Comparison of ENCODE assay signal across 1 cellular context in the genomic region with DNA sequence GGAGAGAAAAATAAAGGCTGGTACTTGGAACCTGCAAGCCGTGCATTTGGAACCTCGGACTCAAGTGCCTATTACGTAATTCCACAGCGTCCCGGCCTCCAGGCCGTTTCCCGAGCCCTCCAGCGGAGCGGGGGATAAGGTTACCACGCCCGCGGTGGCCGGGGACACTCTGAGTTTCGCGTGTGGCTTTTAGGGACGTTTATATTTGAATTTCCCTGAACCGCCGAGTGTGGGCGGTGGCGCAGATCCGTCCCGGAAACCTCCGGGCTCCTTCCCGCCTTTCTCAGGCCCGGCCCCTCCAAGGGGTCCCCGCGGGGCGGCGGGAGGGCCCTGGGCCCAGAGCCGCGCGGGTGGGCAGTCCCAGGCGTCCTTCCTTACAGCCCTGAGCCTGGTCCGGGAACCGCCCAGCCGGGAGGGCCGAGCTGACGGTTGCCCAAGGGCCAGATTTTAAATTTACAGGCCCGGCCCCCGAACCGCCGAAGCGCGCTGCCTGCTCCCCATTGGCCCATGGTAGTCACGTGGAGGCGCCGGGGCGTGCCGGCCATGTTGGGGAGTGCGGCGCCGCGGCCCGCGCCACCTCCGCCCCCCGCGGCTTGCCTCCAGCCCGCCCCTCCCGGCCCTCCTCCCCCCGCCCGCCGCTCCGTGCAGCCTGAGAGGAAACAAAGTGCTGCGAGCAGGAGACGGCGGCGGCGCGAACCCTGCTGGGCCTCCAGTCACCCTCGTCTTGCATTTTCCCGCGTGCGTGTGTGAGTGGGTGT.
A peak's percentile ranks its signal among the peaks of the same experiment; 100 is the strongest.
TF ChIP-seq lines count a peak whose summit lies in the region.

A gene with protein sequence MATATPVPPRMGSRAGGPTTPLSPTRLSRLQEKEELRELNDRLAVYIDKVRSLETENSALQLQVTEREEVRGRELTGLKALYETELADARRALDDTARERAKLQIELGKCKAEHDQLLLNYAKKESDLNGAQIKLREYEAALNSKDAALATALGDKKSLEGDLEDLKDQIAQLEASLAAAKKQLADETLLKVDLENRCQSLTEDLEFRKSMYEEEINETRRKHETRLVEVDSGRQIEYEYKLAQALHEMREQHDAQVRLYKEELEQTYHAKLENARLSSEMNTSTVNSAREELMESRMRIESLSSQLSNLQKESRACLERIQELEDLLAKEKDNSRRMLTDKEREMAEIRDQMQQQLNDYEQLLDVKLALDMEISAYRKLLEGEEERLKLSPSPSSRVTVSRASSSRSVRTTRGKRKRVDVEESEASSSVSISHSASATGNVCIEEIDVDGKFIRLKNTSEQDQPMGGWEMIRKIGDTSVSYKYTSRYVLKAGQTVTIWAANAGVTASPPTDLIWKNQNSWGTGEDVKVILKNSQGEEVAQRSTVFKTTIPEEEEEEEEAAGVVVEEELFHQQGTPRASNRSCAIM (plus strand): TSS at position 638 of the 758 bp plus-strand sequence. CDS start 373 bp downstream, outside the sequence.

TF ChIP-seq in HepG2, 621 proteins besides CTCF, POLR2A, EP300 and RAD21 (continued from another document and continues in another):
- TF ChIP-seq, protein P1, sequence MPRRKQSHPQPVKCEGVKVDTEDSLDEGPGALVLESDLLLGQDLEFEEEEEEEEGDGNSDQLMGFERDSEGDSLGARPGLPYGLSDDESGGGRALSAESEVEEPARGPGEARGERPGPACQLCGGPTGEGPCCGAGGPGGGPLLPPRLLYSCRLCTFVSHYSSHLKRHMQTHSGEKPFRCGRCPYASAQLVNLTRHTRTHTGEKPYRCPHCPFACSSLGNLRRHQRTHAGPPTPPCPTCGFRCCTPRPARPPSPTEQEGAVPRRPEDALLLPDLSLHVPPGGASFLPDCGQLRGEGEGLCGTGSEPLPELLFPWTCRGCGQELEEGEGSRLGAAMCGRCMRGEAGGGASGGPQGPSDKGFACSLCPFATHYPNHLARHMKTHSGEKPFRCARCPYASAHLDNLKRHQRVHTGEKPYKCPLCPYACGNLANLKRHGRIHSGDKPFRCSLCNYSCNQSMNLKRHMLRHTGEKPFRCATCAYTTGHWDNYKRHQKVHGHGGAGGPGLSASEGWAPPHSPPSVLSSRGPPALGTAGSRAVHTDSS (CRISPR knock-in tag; conservative IDR thresholded peaks at IDR 0.05) = no peak
- TF ChIP-seq ZNF292 (CRISPR knock-in tag; IDR thresholded peaks at IDR 0.05; ENCODE audit: borderline replicate concordance, low read depth) (no peak), NBN (conservative IDR thresholded peaks at IDR 0.05) (no peak), ZNF577 (CRISPR knock-in tag; IDR thresholded peaks at IDR 0.05; ENCODE audit: borderline replicate concordance, low read depth) (no peak), GATA4 (IDR thresholded peaks at IDR 0.05; ENCODE audit: borderline replicate concordance, low read depth) (peak; percentile 29; the same call in 1 of the 2 replicates), ZNF792 (CRISPR knock-in tag; IDR thresholded peaks at IDR 0.05) (peak; percentile 75; the same call in 1 of the 2 replicates), PCBP1 (IDR thresholded peaks at IDR 0.05; ENCODE audit: borderline replicate concordance, low read depth, low read length) (no peak), ZFP36L1 (CRISPR knock-in tag; IDR thresholded peaks at IDR 0.05) (peak; percentile 75; the same call in 1 of the 2 replicates), TARDBP (CRISPR knock-in tag; IDR thresholded peaks at IDR 0.05) (no peak), YY1 (IDR thresholded peaks at IDR 0.05; ENCODE audit: insufficient read depth, insufficient replicate concordance, low read depth, low read length) (peak; percentile 90), PAWR (CRISPR knock-in tag; IDR thresholded peaks at IDR 0.05; ENCODE audit: borderline replicate concordance) (no peak), HDAC2 (CRISPR knock-in tag; IDR thresholded peaks at IDR 0.05) (peak; percentile 89), MAFK (conservative IDR thresholded peaks at IDR 0.05 in 1 of 2, IDR thresholded peaks at IDR 0.05 in 1 of 2; ENCODE audit: low read length in 2 of 2) (no peak), RBM39 (IDR thresholded peaks at IDR 0.05; ENCODE audit: low read depth, low read length, poor library complexity, severe bottlenecking) (no peak), ZNF841 (CRISPR knock-in tag; IDR thresholded peaks at IDR 0.05; ENCODE audit: borderline replicate concordance) (0 out of 2 replicates have a peak, but pooled peaks have one; percentile 32), ONECUT2 (CRISPR knock-in tag; IDR thresholded peaks at IDR 0.05) (no peak; the same call in 1 of the 2 replicates), KDM2A (CRISPR knock-in tag; IDR thresholded peaks at IDR 0.05; ENCODE audit: borderline replicate concordance, low read depth) (peak; percentile 76), NFRKB (IDR thresholded peaks at IDR 0.05) (no peak), RXRB (CRISPR knock-in tag; IDR thresholded peaks at IDR 0.05; ENCODE audit: borderline replicate concordance) (peak; percentile 40; the same call in 1 of the 2 replicates), ZNF431 (CRISPR knock-in tag; IDR thresholded peaks at IDR 0.05; ENCODE audit: borderline replicate concordance, low read depth) (no peak), ZNF333 (CRISPR knock-in tag; IDR thresholded peaks at IDR 0.05; ENCODE audit: borderline replicate concordance) (peak; percentile 26; the same call in 1 of the 2 replicates), NCOA2 (CRISPR knock-in tag; IDR thresholded peaks at IDR 0.05) (0 out of 2 replicates have a peak, but pooled peaks have one; percentile 11), ZNF10 (CRISPR knock-in tag; IDR thresholded peaks at IDR 0.05; ENCODE audit: borderline replicate concordance, low read depth) (no peak), ZSCAN29 (CRISPR knock-in tag; conservative IDR thresholded peaks at IDR 0.05) (no peak; the same call in 1 of the 2 replicates), ZNF549 (CRISPR knock-in tag; IDR thresholded peaks at IDR 0.05) (no peak), ZNF543 (CRISPR knock-in tag; IDR thresholded peaks at IDR 0.05) (no peak)
- TF ChIP-seq, protein P2, sequence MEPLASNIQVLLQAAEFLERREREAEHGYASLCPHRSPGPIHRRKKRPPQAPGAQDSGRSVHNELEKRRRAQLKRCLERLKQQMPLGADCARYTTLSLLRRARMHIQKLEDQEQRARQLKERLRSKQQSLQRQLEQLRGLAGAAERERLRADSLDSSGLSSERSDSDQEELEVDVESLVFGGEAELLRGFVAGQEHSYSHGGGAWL (CRISPR knock-in tag; IDR thresholded peaks at IDR 0.05) = peak; percentile 54; the same call in 1 of the 2 replicates
- TF ChIP-seq, protein P3, sequence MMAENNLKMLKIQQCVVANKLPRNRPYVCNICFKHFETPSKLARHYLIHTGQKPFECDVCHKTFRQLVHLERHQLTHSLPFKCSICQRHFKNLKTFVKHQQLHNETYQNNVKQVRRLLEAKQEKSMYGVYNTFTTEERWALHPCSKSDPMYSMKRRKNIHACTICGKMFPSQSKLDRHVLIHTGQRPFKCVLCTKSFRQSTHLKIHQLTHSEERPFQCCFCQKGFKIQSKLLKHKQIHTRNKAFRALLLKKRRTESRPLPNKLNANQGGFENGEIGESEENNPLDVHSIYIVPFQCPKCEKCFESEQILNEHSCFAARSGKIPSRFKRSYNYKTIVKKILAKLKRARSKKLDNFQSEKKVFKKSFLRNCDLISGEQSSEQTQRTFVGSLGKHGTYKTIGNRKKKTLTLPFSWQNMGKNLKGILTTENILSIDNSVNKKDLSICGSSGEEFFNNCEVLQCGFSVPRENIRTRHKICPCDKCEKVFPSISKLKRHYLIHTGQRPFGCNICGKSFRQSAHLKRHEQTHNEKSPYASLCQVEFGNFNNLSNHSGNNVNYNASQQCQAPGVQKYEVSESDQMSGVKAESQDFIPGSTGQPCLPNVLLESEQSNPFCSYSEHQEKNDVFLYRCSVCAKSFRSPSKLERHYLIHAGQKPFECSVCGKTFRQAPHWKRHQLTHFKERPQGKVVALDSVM (CRISPR knock-in tag; IDR thresholded peaks at IDR 0.05) = no peak
- TF ChIP-seq, protein P4, sequence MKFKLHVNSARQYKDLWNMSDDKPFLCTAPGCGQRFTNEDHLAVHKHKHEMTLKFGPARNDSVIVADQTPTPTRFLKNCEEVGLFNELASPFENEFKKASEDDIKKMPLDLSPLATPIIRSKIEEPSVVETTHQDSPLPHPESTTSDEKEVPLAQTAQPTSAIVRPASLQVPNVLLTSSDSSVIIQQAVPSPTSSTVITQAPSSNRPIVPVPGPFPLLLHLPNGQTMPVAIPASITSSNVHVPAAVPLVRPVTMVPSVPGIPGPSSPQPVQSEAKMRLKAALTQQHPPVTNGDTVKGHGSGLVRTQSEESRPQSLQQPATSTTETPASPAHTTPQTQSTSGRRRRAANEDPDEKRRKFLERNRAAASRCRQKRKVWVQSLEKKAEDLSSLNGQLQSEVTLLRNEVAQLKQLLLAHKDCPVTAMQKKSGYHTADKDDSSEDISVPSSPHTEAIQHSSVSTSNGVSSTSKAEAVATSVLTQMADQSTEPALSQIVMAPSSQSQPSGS (CRISPR knock-in tag; IDR thresholded peaks at IDR 0.05) = peak; percentile 78
- TF ChIP-seq, protein P5, sequence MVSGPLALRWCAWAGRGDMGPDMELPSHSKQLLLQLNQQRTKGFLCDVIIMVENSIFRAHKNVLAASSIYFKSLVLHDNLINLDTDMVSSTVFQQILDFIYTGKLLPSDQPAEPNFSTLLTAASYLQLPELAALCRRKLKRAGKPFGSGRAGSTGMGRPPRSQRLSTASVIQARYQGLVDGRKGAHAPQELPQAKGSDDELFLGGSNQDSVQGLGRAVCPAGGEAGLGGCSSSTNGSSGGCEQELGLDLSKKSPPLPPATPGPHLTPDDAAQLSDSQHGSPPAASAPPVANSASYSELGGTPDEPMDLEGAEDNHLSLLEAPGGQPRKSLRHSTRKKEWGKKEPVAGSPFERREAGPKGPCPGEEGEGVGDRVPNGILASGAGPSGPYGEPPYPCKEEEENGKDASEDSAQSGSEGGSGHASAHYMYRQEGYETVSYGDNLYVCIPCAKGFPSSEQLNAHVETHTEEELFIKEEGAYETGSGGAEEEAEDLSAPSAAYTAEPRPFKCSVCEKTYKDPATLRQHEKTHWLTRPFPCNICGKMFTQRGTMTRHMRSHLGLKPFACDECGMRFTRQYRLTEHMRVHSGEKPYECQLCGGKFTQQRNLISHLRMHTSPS (CRISPR knock-in tag; IDR thresholded peaks at IDR 0.05; ENCODE audit: low read depth) = peak; percentile 28; the same call in 1 of the 2 replicates
- TF ChIP-seq, protein P6, sequence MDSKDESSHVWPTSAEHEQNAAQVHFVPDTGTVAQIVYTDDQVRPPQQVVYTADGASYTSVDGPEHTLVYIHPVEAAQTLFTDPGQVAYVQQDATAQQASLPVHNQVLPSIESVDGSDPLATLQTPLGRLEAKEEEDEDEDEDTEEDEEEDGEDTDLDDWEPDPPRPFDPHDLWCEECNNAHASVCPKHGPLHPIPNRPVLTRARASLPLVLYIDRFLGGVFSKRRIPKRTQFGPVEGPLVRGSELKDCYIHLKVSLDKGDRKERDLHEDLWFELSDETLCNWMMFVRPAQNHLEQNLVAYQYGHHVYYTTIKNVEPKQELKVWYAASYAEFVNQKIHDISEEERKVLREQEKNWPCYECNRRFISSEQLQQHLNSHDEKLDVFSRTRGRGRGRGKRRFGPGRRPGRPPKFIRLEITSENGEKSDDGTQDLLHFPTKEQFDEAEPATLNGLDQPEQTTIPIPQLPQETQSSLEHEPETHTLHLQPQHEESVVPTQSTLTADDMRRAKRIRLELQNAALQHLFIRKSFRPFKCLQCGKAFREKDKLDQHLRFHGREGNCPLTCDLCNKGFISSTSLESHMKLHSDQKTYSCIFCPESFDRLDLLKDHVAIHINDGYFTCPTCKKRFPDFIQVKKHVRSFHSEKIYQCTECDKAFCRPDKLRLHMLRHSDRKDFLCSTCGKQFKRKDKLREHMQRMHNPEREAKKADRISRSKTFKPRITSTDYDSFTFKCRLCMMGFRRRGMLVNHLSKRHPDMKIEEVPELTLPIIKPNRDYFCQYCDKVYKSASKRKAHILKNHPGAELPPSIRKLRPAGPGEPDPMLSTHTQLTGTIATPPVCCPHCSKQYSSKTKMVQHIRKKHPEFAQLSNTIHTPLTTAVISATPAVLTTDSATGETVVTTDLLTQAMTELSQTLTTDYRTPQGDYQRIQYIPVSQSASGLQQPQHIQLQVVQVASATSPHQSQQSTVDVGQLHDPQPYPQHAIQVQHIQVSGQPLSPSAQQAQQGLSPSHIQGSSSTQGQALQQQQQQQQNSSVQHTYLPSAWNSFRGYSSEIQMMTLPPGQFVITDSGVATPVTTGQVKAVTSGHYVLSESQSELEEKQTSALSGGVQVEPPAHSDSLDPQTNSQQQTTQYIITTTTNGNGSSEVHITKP (CRISPR knock-in tag; IDR thresholded peaks at IDR 0.05; ENCODE audit: low read depth) = 0 out of 2 replicates have a peak, but pooled peaks have one; percentile 22
- TF ChIP-seq, protein P7, sequence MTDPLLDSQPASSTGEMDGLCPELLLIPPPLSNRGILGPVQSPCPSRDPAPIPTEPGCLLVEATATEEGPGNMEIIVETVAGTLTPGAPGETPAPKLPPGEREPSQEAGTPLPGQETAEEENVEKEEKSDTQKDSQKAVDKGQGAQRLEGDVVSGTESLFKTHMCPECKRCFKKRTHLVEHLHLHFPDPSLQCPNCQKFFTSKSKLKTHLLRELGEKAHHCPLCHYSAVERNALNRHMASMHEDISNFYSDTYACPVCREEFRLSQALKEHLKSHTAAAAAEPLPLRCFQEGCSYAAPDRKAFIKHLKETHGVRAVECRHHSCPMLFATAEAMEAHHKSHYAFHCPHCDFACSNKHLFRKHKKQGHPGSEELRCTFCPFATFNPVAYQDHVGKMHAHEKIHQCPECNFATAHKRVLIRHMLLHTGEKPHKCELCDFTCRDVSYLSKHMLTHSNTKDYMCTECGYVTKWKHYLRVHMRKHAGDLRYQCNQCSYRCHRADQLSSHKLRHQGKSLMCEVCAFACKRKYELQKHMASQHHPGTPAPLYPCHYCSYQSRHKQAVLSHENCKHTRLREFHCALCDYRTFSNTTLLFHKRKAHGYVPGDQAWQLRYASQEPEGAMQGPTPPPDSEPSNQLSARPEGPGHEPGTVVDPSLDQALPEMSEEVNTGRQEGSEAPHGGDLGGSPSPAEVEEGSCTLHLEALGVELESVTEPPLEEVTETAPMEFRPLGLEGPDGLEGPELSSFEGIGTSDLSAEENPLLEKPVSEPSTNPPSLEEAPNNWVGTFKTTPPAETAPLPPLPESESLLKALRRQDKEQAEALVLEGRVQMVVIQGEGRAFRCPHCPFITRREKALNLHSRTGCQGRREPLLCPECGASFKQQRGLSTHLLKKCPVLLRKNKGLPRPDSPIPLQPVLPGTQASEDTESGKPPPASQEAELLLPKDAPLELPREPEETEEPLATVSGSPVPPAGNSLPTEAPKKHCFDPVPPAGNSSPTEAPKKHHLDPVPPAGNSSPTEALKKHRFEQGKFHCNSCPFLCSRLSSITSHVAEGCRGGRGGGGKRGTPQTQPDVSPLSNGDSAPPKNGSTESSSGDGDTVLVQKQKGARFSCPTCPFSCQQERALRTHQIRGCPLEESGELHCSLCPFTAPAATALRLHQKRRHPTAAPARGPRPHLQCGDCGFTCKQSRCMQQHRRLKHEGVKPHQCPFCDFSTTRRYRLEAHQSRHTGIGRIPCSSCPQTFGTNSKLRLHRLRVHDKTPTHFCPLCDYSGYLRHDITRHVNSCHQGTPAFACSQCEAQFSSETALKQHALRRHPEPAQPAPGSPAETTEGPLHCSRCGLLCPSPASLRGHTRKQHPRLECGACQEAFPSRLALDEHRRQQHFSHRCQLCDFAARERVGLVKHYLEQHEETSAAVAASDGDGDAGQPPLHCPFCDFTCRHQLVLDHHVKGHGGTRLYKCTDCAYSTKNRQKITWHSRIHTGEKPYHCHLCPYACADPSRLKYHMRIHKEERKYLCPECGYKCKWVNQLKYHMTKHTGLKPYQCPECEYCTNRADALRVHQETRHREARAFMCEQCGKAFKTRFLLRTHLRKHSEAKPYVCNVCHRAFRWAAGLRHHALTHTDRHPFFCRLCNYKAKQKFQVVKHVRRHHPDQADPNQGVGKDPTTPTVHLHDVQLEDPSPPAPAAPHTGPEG (CRISPR knock-in tag; IDR thresholded peaks at IDR 0.05) = peak; percentile 72; the same call in 1 of the 2 replicates
